In the genomic region with DNA sequence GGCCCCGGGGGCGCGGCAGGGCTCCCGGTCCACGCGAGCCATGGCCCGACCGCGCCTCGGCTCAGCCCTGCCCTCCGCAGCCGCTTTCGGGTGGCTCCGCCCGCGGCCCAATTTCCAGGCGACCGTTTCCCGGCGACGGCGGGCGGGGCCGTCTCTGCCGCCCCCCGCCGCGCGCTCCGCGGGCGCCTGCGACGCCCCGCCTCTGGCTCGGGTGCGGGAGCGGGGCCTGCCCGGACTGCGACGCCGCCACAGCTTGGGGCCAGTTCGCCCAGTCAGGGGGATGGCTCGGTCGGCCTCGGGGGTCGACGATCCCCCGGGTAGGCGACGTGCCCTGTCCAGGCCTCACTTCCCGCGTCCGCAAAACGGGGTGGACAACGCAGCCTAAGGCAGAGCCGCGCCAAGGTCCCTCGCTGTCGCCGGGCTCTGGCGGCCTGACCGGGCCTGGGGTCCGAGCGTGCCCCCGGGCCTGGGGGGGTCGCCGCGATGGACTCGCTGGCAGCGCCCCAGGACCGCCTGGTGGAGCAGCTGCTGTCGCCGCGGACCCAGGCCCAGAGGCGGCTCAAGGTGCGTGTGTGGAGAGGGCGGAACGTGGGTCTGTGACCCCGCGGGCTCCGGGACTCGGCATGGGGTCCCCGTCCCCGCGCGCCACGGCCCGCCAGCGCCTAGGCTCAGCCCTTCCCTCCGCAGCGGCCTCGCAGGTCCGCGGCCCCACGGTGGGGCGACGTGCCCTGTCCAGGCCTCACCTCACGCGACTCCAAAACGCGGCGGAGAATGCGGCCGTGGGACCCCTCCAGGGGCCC, we compare ENCODE assay signal across 8 cellular contexts. TPM values are rescaled to one million over a fixed set of nuclear protein-coding genes. Genes with fewer than 3 reads are reported as not detected.
DNase-seq lines count a peak whose midpoint lies in the region; ATAC-seq, FAIRE-seq and TF ChIP-seq lines count a peak whose summit lies in the region.

No MANE protein-coding gene starts in this region.

- peak overlapping the region; percentile 86 for H3K56ac ChIP-seq in mesendoderm (ENCODE audit: low read length)

- H4K8ac ChIP-seq in mesendoderm (ENCODE audit: low read depth, low read length): no peak overlapping the region

- no peak overlapping the region for H3K27ac ChIP-seq in mesendoderm (ENCODE audit: low read depth, low read length)

- H3K79me2 ChIP-seq in mesendoderm (ENCODE audit: control insufficient read depth, insufficient read depth, low read length): no peaks in the 10 kb centered on the region

- ATAC-seq in HG02759 (IDR thresholded peaks at IDR 0.05; ENCODE audit: unreplicated experiment) (peak; percentile 14), HG02970 (IDR thresholded peaks at IDR 0.05; ENCODE audit: low FRiP score, unreplicated experiment) (no peak), GM21737 (IDR thresholded peaks at IDR 0.05; ENCODE audit: unreplicated experiment) (no peak), GM19463 (IDR thresholded peaks at IDR 0.05; ENCODE audit: unreplicated experiment) (no peak)

- no peak overlapping the region for H2BK120ac ChIP-seq in mesendoderm (ENCODE audit: low read depth, low read length)

- no peak for TF ChIP-seq CTCF in bronchial epithelial cell (IDR thresholded peaks at IDR 0.05; ENCODE audit: insufficient read depth, low read length, severe bottlenecking)

- DNase-seq in Ammon's horn (ENCODE audit: low spot score) (peak; percentile 45), bronchial epithelial cell (ENCODE audit: low read depth) (no peak), mesendoderm (no peak), SIG-M5 treated with dmso at 0.1 percent for 504 hours (lab: John Stamatoyannopoulos, UW; ENCODE audit: unreplicated experiment) (no peak)

- no peak overlapping the region for H3K4ac ChIP-seq in mesendoderm (ENCODE audit: low read depth, low read length)

- H3K4me2 ChIP-seq in mesendoderm (ENCODE audit: low read length): peak overlapping the region; percentile 81

- no peak overlapping the region for H2BK5ac ChIP-seq in mesendoderm (ENCODE audit: low read length)

- no peak for FAIRE-seq in bronchial epithelial cell (lab: Jason Lieb, UNC)

- H4K5ac ChIP-seq in mesendoderm (ENCODE audit: low read length): no peak overlapping the region

- H3K27me3 ChIP-seq in bronchial epithelial cell (ENCODE audit: control insufficient read depth, insufficient read depth, low read length) (peaks cover 2% of the 10 kb centered on the region), mesendoderm (ENCODE audit: insufficient read depth, low read length, poor library complexity) (peaks cover 23% of the 10 kb centered on the region)

- no peak overlapping the region for H2AK5ac ChIP-seq in mesendoderm (ENCODE audit: low read length)

- no peak overlapping the region for H3K23ac ChIP-seq in mesendoderm (ENCODE audit: low read length)

- H3K79me1 ChIP-seq in mesendoderm (ENCODE audit: low read length): no peaks in the 10 kb centered on the region

- H3K18ac ChIP-seq in mesendoderm (ENCODE audit: low read length): peak overlapping the region; percentile 43

- H3K4me1 ChIP-seq in mesendoderm (ENCODE audit: control insufficient read depth, low read depth, low read length): peaks cover 9% of the 10 kb centered on the region

- H3K9ac ChIP-seq in mesendoderm (ENCODE audit: low read length): peak overlapping the region; percentile 77

- H3K4me3 ChIP-seq in bronchial epithelial cell (ENCODE audit: low read depth, low read length): peak overlapping the region; percentile 34
- H3K4me3 ChIP-seq in mesendoderm (ENCODE audit: low read length): peak overlapping the region; percentile 28

- WGBS in mesendoderm (ENCODE audit: extremely low coverage, insufficient coverage, low lambda C conversion rate): no CpG with 5 or more reads among the region's 105 CpGs

- H2BK15ac ChIP-seq in mesendoderm (replicated peaks; ENCODE audit: low read depth): no peak overlapping the region

- no peaks in the 10 kb centered on the region for H3K36me3 ChIP-seq in bronchial epithelial cell (ENCODE audit: control insufficient read depth, insufficient read depth, low read length)
- H3K36me3 ChIP-seq in mesendoderm (ENCODE audit: control insufficient read depth, insufficient read depth, low read length): no peaks in the 10 kb centered on the region

RNA-seq across cellular contexts. Expression of a gene that starts 4.2 kb away (rescaled TPM):
- total RNA-seq in bronchial epithelial cell: 5.8 and 18.3 TPM in 2 replicates
- 6.2 TPM for polyA plus RNA-seq in mesendoderm (2013, experiment 1 of 2)
- 5.7 TPM for polyA plus RNA-seq in mesendoderm (2013, experiment 2 of 2)

RNA-seq across cellular contexts. Expression of a gene that starts 4.9 kb away (rescaled TPM):
- total RNA-seq in bronchial epithelial cell: 0.90 TPM in 1 of 2 replicates, not detected in the other
- polyA plus RNA-seq in mesendoderm (2013, experiment 1 of 2): 0.52 TPM
- 0.45 TPM for polyA plus RNA-seq in mesendoderm (2013, experiment 2 of 2)

RNA-seq across cellular contexts. Expression of a gene that starts 42.1 kb away (rescaled TPM):
- total RNA-seq in bronchial epithelial cell: 5.4 and 12.9 TPM in 2 replicates
- 0.03 TPM for polyA plus RNA-seq in mesendoderm (2013, experiment 1 of 2)
- polyA plus RNA-seq in mesendoderm (2013, experiment 2 of 2): 0.10 TPM
